26 cellular contexts compared by ENCODE assay signal in the genomic region with DNA sequence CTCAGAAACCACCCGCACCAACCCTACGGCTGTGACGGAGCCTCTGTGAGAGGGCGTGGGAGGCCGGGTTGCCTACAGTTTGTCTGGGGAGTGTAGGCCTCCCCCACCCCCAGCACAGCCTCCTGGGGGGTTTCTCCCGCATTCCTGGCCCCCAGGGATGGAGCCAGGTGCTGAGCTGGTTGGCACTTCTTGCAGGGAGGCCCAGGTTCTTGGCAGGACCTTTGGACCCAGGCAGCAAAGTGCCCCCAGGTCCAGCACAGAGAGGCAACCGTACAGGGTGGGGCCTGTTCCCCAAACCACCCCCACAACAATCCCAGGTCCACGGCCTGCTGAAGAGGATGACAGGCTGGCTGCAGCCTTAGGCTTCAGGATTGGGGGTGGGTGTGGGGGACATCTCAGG.
"Had no signal": no experiment of that assay in that cellular context is flagged by ENCODE, and none has a peak within 500 bp of the region (broad histone marks: within the 10 kb centered on the region; RNA-seq: fewer than 3 reads in every experiment).

No MANE protein-coding gene starts in this region.

- H3K79me2 ChIP-seq: hepatocyte, parathyroid adenoma had no signal

- H2AFZ ChIP-seq: hepatocyte, parathyroid adenoma had no signal

- ATAC-seq: effector memory CD8-positive, alpha-beta T cell; heart left ventricle; left cardiac atrium; lower lobe of right lung; natural killer cell; stimulated activated effector memory CD8-positive, alpha-beta T cell treated with anti-CD3 and anti-CD28 coated beads, Interleukin-12 subunit alpha, Interleukin-12 subunit beta, amount 100 ng/mL, for 72 hours had no signal

- H3K4me3 Mint-ChIP-seq: effector memory CD8-positive, alpha-beta T cell; natural killer cell; stimulated activated effector memory CD8-positive, alpha-beta T cell treated with anti-CD3 and anti-CD28 coated beads, Interleukin-12 subunit alpha, Interleukin-12 subunit beta, amount 100 ng/mL, for 72 hours had no signal

- H3K4me1 Mint-ChIP-seq: natural killer cell had no signal

- H3K9me3 ChIP-seq: heart left ventricle, left ventricle myocardium inferior, lower lobe of right lung, neutrophil, right lobe of liver, stomach, thyroid gland, vagina had no signal

- H3K4me3 ChIP-seq: coronary artery, heart left ventricle, hepatocyte, left ventricle myocardium inferior, lower lobe of right lung, right lobe of liver, smooth muscle cell, stomach, thyroid gland, vagina had no signal

- H3K27ac ChIP-seq: coronary artery, heart left ventricle, hepatocyte, left ventricle myocardium inferior, lower lobe of right lung, neutrophil, parathyroid adenoma, right lobe of liver, stomach, vagina had no signal

- FAIRE-seq: endometrium, frontal cortex, islet of Langerhans had no signal

- H3K4me2 ChIP-seq: hepatocyte, smooth muscle cell had no signal

- H3K9me3 Mint-ChIP-seq: effector memory CD8-positive, alpha-beta T cell; natural killer cell; stimulated activated effector memory CD8-positive, alpha-beta T cell treated with anti-CD3 and anti-CD28 coated beads, Interleukin-12 subunit alpha, Interleukin-12 subunit beta, amount 100 ng/mL, for 72 hours had no signal

- H3K27me3 ChIP-seq: heart left ventricle, hepatocyte, right lobe of liver, stomach, thyroid gland, vagina had no signal

- H3K27me3 Mint-ChIP-seq: effector memory CD8-positive, alpha-beta T cell had no signal

- H3K9ac ChIP-seq: parathyroid adenoma had no signal

- DNase-seq: dermis blood vessel endothelial cell; effector memory CD8-positive, alpha-beta T cell; heart left ventricle; left cardiac atrium; left ventricle myocardium inferior; lower lobe of right lung; natural killer cell; right lobe of liver; stimulated activated CD4-positive, alpha-beta T cell treated with anti-CD3 and anti-CD28 coated beads, Interleukin-12 subunit alpha, Interleukin-12 subunit beta, amount 100 ng/mL, for 4 hours; stimulated activated CD4-positive, alpha-beta T cell treated with anti-CD3 and anti-CD28 coated beads, Interleukin-1b, Interleukin-23, amount 100 ng/mL, for 48 hours; stimulated activated CD4-positive, alpha-beta T cell treated with anti-CD3 and anti-CD28 coated beads, Interleukin-4, amount 100 ng/mL, for 1 hour; stimulated activated naive CD4-positive, alpha-beta T cell treated with Interleukin-2 at 50 U/mL for 16 hours; stomach; thyroid gland; trophoblast cell had no signal

- H3K27ac Mint-ChIP-seq: effector memory CD8-positive, alpha-beta T cell; natural killer cell; progenitor cell of endocrine pancreas; stimulated activated effector memory CD8-positive, alpha-beta T cell treated with anti-CD3 and anti-CD28 coated beads, Interleukin-12 subunit alpha, Interleukin-12 subunit beta, amount 100 ng/mL, for 72 hours had no signal

- H3K4me1 ChIP-seq: parathyroid adenoma, vagina had no signal

- H3K36me3 Mint-ChIP-seq: natural killer cell; stimulated activated effector memory CD8-positive, alpha-beta T cell treated with anti-CD3 and anti-CD28 coated beads, Interleukin-12 subunit alpha, Interleukin-12 subunit beta, amount 100 ng/mL, for 72 hours had no signal

- H3K36me3 ChIP-seq: heart left ventricle, left ventricle myocardium inferior, lower lobe of right lung, neutrophil, right lobe of liver, stomach, thyroid gland, vagina had no signal
